In the genomic region with DNA sequence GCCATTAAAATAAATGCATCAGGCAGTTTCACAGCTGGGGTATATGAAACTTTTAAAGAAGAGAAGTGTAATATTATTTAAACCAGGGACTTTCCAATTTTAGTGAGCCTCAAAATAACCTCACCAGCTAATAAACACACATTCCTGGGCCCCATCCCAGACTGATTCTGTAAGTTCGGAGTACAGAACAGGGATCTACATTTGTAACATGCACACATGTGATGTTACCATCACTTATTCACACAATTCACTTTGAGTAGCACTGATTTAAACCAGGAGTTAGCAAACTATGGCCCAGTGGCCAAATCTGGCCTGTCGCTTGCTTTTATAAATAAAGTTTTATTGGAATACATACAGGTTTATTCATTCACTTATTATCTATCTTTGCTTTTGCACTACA, we compare ENCODE assay signal across 24 cellular contexts.
DNase-seq lines count a peak whose midpoint lies in the region; ATAC-seq and TF ChIP-seq lines count a peak whose summit lies in the region.
"Had no signal": no experiment of that assay in that cellular context is flagged by ENCODE, and none has a peak within 500 bp of the region (broad histone marks: within the 10 kb centered on the region; RNA-seq: fewer than 3 reads in every experiment).

No MANE protein-coding gene starts in this region.

- DNase-seq in GM12865 (ENCODE audit: low read depth) (peak; percentile 42), NCI-H1694 (lab: John Stamatoyannopoulos, UW) (peak; percentile 7), DMS 273 (lab: John Stamatoyannopoulos, UW; ENCODE audit: unreplicated experiment) (no peak), foreskin fibroblast (no peak)
- no peak for DNase-seq in stimulated activated CD8-positive, alpha-beta memory T cell treated with anti-CD3 and anti-CD28 coated beads, Interleukin-4, amount 100 ng/mL, for 48 hours
- DNase-seq: activated CD8-positive, alpha-beta T cell treated with anti-CD3 and anti-CD28 coated beads for 36 hours; activated naive CD4-positive, alpha-beta T cell treated with anti-CD3 and anti-CD28 coated beads, Interleukin-2, amount 10 ng/mL, durations not matched to agents 7 days and 5 days; AML-193; body of pancreas; CD4-positive, alpha-beta T cell; dermis blood vessel endothelial cell; endodermal cell; KBM-7; NCI-H226; testis had no signal

- H3K4me3 ChIP-seq in GM12865 (ENCODE audit: low read depth, low read length) (no peak overlapping the region), foreskin fibroblast (ENCODE audit: low read depth in 1 of 2, low read length in 2 of 2) (no peak overlapping the region)
- H3K4me3 ChIP-seq: body of pancreas, MG63, skin epidermis, testis had no signal

- peak; percentile 24 for ATAC-seq in HG02678 (IDR thresholded peaks at IDR 0.05; ENCODE audit: unreplicated experiment)
- ATAC-seq: activated CD8-positive, alpha-beta T cell treated with anti-CD3 and anti-CD28 coated beads for 36 hours; activated T-helper 17 cell treated with anti-CD3 and anti-CD28 coated beads, Interleukin-2, amount 50 U/mL, for 72 hours; body of pancreas; left lobe of liver; Panc1 had no signal

- H3K4me3 Mint-ChIP-seq in nephron, result no peak overlapping the region
- H3K4me3 Mint-ChIP-seq: activated CD8-positive, alpha-beta T cell treated with anti-CD3 and anti-CD28 coated beads for 36 hours; activated naive CD4-positive, alpha-beta T cell treated with anti-CD3 and anti-CD28 coated beads, Interleukin-2, amount 10 ng/mL, durations not matched to agents 7 days and 5 days; activated T-helper 17 cell treated with anti-CD3 and anti-CD28 coated beads, Interleukin-2, amount 50 U/mL, for 72 hours; CD4-positive, alpha-beta T cell; endodermal cell; stimulated activated naive CD8-positive, alpha-beta T cell treated with anti-CD3 and anti-CD28 coated beads, Interleukin-15, Interleukin-2, amounts not matched to agents 100 ng/mL and 50 ng/mL, for 24 hours; T-helper 2 cell treated with Interferon-gamma antibody and Interleukin-4, amounts not matched to agents 5 μg/mL and 100 μg/mL, for 36 hours had no signal

- H3K27me3 Mint-ChIP-seq in nephron (ENCODE audit: low read depth), result no peaks in the 10 kb centered on the region
- H3K27me3 Mint-ChIP-seq: activated CD8-positive, alpha-beta T cell treated with anti-CD3 and anti-CD28 coated beads for 36 hours had no signal

- no peaks in the 10 kb centered on the region for H3K9me3 Mint-ChIP-seq in nephron
- H3K9me3 Mint-ChIP-seq: activated CD8-positive, alpha-beta T cell treated with anti-CD3 and anti-CD28 coated beads for 36 hours; activated naive CD4-positive, alpha-beta T cell treated with anti-CD3 and anti-CD28 coated beads, Interleukin-2, amount 10 ng/mL, durations not matched to agents 7 days and 5 days; activated T-helper 17 cell treated with anti-CD3 and anti-CD28 coated beads, Interleukin-2, amount 50 U/mL, for 72 hours; CD4-positive, alpha-beta T cell; endodermal cell; stimulated activated naive CD8-positive, alpha-beta T cell treated with anti-CD3 and anti-CD28 coated beads, Interleukin-15, Interleukin-2, amounts not matched to agents 100 ng/mL and 50 ng/mL, for 24 hours; T-helper 2 cell treated with Interferon-gamma antibody and Interleukin-4, amounts not matched to agents 5 μg/mL and 100 μg/mL, for 36 hours had no signal

- H3K27ac Mint-ChIP-seq in nephron, result peak overlapping the region; percentile 51 to 75 (median 73)
- H3K27ac Mint-ChIP-seq: activated CD8-positive, alpha-beta T cell treated with anti-CD3 and anti-CD28 coated beads for 36 hours; activated naive CD4-positive, alpha-beta T cell treated with anti-CD3 and anti-CD28 coated beads, Interleukin-2, amount 10 ng/mL, durations not matched to agents 7 days and 5 days; activated T-helper 17 cell treated with anti-CD3 and anti-CD28 coated beads, Interleukin-2, amount 50 U/mL, for 72 hours; CD4-positive, alpha-beta T cell; endodermal cell; stimulated activated naive CD8-positive, alpha-beta T cell treated with anti-CD3 and anti-CD28 coated beads, Interleukin-15, Interleukin-2, amounts not matched to agents 100 ng/mL and 50 ng/mL, for 24 hours; T-helper 2 cell treated with Interferon-gamma antibody and Interleukin-4, amounts not matched to agents 5 μg/mL and 100 μg/mL, for 36 hours had no signal

- TF ChIP-seq CTCF in GM12865 (IDR thresholded peaks at IDR 0.05; ENCODE audit: insufficient read depth, low read depth, low read length, missing control alignments) (no peak), nephron (IDR thresholded peaks at IDR 0.05; ENCODE audit: unreplicated experiment in 3 of 3) (no peak), foreskin fibroblast (IDR thresholded peaks at IDR 0.05; ENCODE audit: low read depth, low read length) (no peak)

- H3K36me3 Mint-ChIP-seq in nephron (ENCODE audit: low read depth), result no peaks in the 10 kb centered on the region
- H3K36me3 Mint-ChIP-seq: activated naive CD4-positive, alpha-beta T cell treated with anti-CD3 and anti-CD28 coated beads, Interleukin-2, amount 10 ng/mL, durations not matched to agents 7 days and 5 days had no signal

- peaks cover 28% of the 10 kb centered on the region for H3K4me1 Mint-ChIP-seq in nephron
- H3K4me1 Mint-ChIP-seq: activated naive CD4-positive, alpha-beta T cell treated with anti-CD3 and anti-CD28 coated beads, Interleukin-2, amount 10 ng/mL, durations not matched to agents 7 days and 5 days; activated T-helper 17 cell treated with anti-CD3 and anti-CD28 coated beads, Interleukin-2, amount 50 U/mL, for 72 hours had no signal

Comparison
In these comparisons a context has a peak if more than half of its experiments do, and no peak if none do; other contexts are left out.
1. DNase-seq: peak in GM12865 (single experiment) and NCI-H1694 (single experiment); none in stimulated activated CD8-positive, alpha-beta memory T cell treated with anti-CD3 and anti-CD28 coated beads, Interleukin-4, amount 100 ng/mL, for 48 hours (single experiment), DMS 273 (single experiment) and foreskin fibroblast (0 of 2).